In the genomic region with DNA sequence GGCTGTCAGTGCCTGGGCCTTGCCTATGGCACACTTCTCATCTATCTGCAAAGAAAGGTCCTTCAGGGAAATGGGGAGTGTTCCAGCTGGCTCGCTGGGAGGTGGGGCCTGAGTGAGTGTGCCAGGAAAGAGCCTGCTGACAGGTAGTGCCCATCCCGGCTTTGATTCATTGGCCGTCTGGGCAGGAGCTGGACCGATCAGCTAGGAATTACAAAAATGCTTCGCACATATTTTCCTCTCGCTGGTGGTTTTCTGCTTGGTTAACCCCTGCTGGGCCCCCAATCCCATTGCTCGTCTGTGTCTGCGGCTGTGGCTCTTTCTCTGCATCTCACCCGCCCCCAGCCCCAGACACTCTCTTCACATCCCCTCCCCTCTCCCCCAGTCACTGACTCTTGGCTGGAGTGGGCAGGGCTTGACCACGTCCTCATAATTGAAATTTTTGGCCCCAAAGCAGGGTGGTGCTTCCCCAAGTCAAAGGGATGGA, we compare ENCODE assay signal across 1 cellular context.
TF ChIP-seq lines count a peak whose summit lies in the region.

No MANE protein-coding gene starts in this region.

TF ChIP-seq in SK-N-SH, 30 proteins besides CTCF, POLR2A, EP300 and RAD21 (continued from another document):
- TF ChIP-seq, protein P1, sequence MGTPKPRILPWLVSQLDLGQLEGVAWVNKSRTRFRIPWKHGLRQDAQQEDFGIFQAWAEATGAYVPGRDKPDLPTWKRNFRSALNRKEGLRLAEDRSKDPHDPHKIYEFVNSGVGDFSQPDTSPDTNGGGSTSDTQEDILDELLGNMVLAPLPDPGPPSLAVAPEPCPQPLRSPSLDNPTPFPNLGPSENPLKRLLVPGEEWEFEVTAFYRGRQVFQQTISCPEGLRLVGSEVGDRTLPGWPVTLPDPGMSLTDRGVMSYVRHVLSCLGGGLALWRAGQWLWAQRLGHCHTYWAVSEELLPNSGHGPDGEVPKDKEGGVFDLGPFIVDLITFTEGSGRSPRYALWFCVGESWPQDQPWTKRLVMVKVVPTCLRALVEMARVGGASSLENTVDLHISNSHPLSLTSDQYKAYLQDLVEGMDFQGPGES (IDR thresholded peaks at IDR 0.05; ENCODE audit: low read depth, low read length) = no peak
- TF ChIP-seq GABPA (IDR thresholded peaks at IDR 0.05; ENCODE audit: low read depth) (no peak), RCOR1 (IDR thresholded peaks at IDR 0.05; ENCODE audit: low read length) (no peak), CHD2 (IDR thresholded peaks at IDR 0.05; ENCODE audit: low read length, partially characterized antibody) (no peak), TAF1 (IDR thresholded peaks at IDR 0.05; ENCODE audit: borderline replicate concordance, low read depth, low read length) (no peak), MEF2A (IDR thresholded peaks at IDR 0.05; ENCODE audit: borderline replicate concordance, low read depth) (no peak)
- TF ChIP-seq, protein P2, sequence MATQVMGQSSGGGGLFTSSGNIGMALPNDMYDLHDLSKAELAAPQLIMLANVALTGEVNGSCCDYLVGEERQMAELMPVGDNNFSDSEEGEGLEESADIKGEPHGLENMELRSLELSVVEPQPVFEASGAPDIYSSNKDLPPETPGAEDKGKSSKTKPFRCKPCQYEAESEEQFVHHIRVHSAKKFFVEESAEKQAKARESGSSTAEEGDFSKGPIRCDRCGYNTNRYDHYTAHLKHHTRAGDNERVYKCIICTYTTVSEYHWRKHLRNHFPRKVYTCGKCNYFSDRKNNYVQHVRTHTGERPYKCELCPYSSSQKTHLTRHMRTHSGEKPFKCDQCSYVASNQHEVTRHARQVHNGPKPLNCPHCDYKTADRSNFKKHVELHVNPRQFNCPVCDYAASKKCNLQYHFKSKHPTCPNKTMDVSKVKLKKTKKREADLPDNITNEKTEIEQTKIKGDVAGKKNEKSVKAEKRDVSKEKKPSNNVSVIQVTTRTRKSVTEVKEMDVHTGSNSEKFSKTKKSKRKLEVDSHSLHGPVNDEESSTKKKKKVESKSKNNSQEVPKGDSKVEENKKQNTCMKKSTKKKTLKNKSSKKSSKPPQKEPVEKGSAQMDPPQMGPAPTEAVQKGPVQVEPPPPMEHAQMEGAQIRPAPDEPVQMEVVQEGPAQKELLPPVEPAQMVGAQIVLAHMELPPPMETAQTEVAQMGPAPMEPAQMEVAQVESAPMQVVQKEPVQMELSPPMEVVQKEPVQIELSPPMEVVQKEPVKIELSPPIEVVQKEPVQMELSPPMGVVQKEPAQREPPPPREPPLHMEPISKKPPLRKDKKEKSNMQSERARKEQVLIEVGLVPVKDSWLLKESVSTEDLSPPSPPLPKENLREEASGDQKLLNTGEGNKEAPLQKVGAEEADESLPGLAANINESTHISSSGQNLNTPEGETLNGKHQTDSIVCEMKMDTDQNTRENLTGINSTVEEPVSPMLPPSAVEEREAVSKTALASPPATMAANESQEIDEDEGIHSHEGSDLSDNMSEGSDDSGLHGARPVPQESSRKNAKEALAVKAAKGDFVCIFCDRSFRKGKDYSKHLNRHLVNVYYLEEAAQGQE (IDR thresholded peaks at IDR 0.05; ENCODE audit: low read depth, low read length) = no peak
- TF ChIP-seq, protein P3, sequence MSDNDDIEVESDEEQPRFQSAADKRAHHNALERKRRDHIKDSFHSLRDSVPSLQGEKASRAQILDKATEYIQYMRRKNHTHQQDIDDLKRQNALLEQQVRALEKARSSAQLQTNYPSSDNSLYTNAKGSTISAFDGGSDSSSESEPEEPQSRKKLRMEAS (IDR thresholded peaks at IDR 0.05; ENCODE audit: low read depth) = 0 out of 2 replicates have a peak, but pooled peaks have one; percentile 16
